Comparison of ENCODE assay signal across 13 cellular contexts in genomic region chr2:241041557-241042158, GRCh38. TPM values are rescaled to one million over a fixed set of nuclear protein-coding genes. Genes with fewer than 3 reads are reported as not detected.
DNase-seq lines count a peak whose midpoint lies in the region; ATAC-seq and TF ChIP-seq lines count a peak whose summit lies in the region.
"Had no signal": no experiment of that assay in that cellular context is flagged by ENCODE, and none has a peak within 500 bp of the region (broad histone marks: within the 10 kb centered on the region; RNA-seq: fewer than 3 reads in every experiment).

No MANE protein-coding gene starts in this region.

- H4K20me1 ChIP-seq in osteoblast (ENCODE audit: insufficient read depth, low read length), result peaks cover 11% of the 10 kb centered on the region

- no peak overlapping the region for H3K4me2 ChIP-seq in osteoblast (ENCODE audit: insufficient read depth, low read length)

- no peaks in the 10 kb centered on the region for H3K27me3 ChIP-seq in osteoblast (ENCODE audit: insufficient read depth, low read length)
- H3K27me3 ChIP-seq: SJSA1 had no signal

- DNase-seq in activated T-cell treated with anti-CD3 and anti-CD28 coated beads, Interleukin-2, amount 50 U/mL, for 72 hours, result no peak
- DNase-seq in activated T-cell treated with anti-CD3 and anti-CD28 coated beads, Interleukin-2, amount 50 U/mL, for 48 hours, result no peak
- DNase-seq in NCI-H69 (lab: John Stamatoyannopoulos, UW), result peak; percentile 29
- DNase-seq in stimulated activated naive B cell treated with anti-CD40 and anti-IgM and Interleukin-4, amounts not matched to agents 10 μg/mL and 1 μg/mL and 100 μg/mL, for 72 hours, result peak; percentile 68
- DNase-seq in osteoblast (ENCODE audit: insufficient read length, low spot score, missing footprints), result no peak
- no peak for DNase-seq in NK-92 (lab: John Stamatoyannopoulos, UW; ENCODE audit: unreplicated experiment)
- DNase-seq in coronary artery (ENCODE audit: low spot score), result no peak
- DNase-seq: ACHN, right cardiac atrium had no signal

- H3K36me3 ChIP-seq in osteoblast (ENCODE audit: insufficient read depth, low read length), result peaks cover 11% of the 10 kb centered on the region

- H3K9me3 ChIP-seq in osteoblast (ENCODE audit: low read depth, low read length), result no peaks in the 10 kb centered on the region

- H3K4me1 ChIP-seq in osteoblast (ENCODE audit: insufficient read depth, low read length), result no peaks in the 10 kb centered on the region

- H3K4me3 ChIP-seq in osteoblast (ENCODE audit: insufficient read depth, low read length), result no peak overlapping the region
- no peak overlapping the region for H3K4me3 ChIP-seq in coronary artery
- H3K4me3 ChIP-seq: K562, SJSA1 had no signal

- no peak overlapping the region for H2AFZ ChIP-seq in osteoblast (ENCODE audit: low read length)

- no peaks in the 10 kb centered on the region for H3K9me3 Mint-ChIP-seq in activated T-cell treated with anti-CD3 and anti-CD28 coated beads, Interleukin-2, amount 50 U/mL, for 72 hours
- H3K9me3 Mint-ChIP-seq in stimulated activated naive B cell treated with anti-CD40 and anti-IgM and Interleukin-4, amounts not matched to agents 10 μg/mL and 1 μg/mL and 100 μg/mL, for 72 hours, result peaks cover 2 to 5% of the 10 kb centered on the region in 2 donors
- H3K9me3 Mint-ChIP-seq: activated T-helper 1 cell treated with anti-CD3 and anti-CD28 coated beads, Interleukin-12 subunit alpha, Interleukin-12 subunit beta, Interleukin-2, Interleukin-4 antibody, amounts not matched to agents 30 ng/mL and 10 ng/mL and 1 ng/mL, durations not matched to agents 14 hours and 24 hours and 36 hours had no signal

- TF ChIP-seq CTCF in osteoblast (IDR thresholded peaks at IDR 0.05; ENCODE audit: extremely low read depth, low read depth, low read length) (no peak), coronary artery (IDR thresholded peaks at IDR 0.05) (no peak)

- no peaks in the 10 kb centered on the region for H3K79me2 ChIP-seq in osteoblast (ENCODE audit: insufficient read depth, low read length)

- no peaks in the 10 kb centered on the region for H3K27me3 Mint-ChIP-seq in activated T-cell treated with anti-CD3 and anti-CD28 coated beads, Interleukin-2, amount 50 U/mL, for 72 hours (ENCODE audit: low read depth)
- H3K27me3 Mint-ChIP-seq in stimulated activated naive B cell treated with anti-CD40 and anti-IgM and Interleukin-4, amounts not matched to agents 10 μg/mL and 1 μg/mL and 100 μg/mL, for 72 hours, result no peaks in the 10 kb centered on the region

- peak overlapping the region; percentile 48 for H3K27ac Mint-ChIP-seq in activated T-cell treated with anti-CD3 and anti-CD28 coated beads, Interleukin-2, amount 50 U/mL, for 72 hours
- peak overlapping the region; percentile 95 for H3K27ac Mint-ChIP-seq in stimulated activated naive B cell treated with anti-CD40 and anti-IgM and Interleukin-4, amounts not matched to agents 10 μg/mL and 1 μg/mL and 100 μg/mL, for 72 hours
- H3K27ac Mint-ChIP-seq: activated T-helper 1 cell treated with anti-CD3 and anti-CD28 coated beads, Interleukin-12 subunit alpha, Interleukin-12 subunit beta, Interleukin-2, Interleukin-4 antibody, amounts not matched to agents 30 ng/mL and 10 ng/mL and 1 ng/mL, durations not matched to agents 14 hours and 24 hours and 36 hours had no signal

- no peaks in the 10 kb centered on the region for H3K4me1 Mint-ChIP-seq in activated T-cell treated with anti-CD3 and anti-CD28 coated beads, Interleukin-2, amount 50 U/mL, for 72 hours (ENCODE audit: low read depth)
- peaks cover 40 to 66% of the 10 kb centered on the region in 2 donors for H3K4me1 Mint-ChIP-seq in stimulated activated naive B cell treated with anti-CD40 and anti-IgM and Interleukin-4, amounts not matched to agents 10 μg/mL and 1 μg/mL and 100 μg/mL, for 72 hours

- peaks cover 0 to 3% of the 10 kb centered on the region in 2 donors for H3K36me3 Mint-ChIP-seq in activated T-cell treated with anti-CD3 and anti-CD28 coated beads, Interleukin-2, amount 50 U/mL, for 72 hours (ENCODE audit: insufficient read depth in 2 of 2)
- peaks cover 4 to 16% of the 10 kb centered on the region in 2 donors for H3K36me3 Mint-ChIP-seq in stimulated activated naive B cell treated with anti-CD40 and anti-IgM and Interleukin-4, amounts not matched to agents 10 μg/mL and 1 μg/mL and 100 μg/mL, for 72 hours

- H3K4me3 Mint-ChIP-seq in activated T-cell treated with anti-CD3 and anti-CD28 coated beads, Interleukin-2, amount 50 U/mL, for 72 hours, result no peak overlapping the region
- peak overlapping the region; percentile 57 to 63 for H3K4me3 Mint-ChIP-seq in stimulated activated naive B cell treated with anti-CD40 and anti-IgM and Interleukin-4, amounts not matched to agents 10 μg/mL and 1 μg/mL and 100 μg/mL, for 72 hours
- H3K4me3 Mint-ChIP-seq: activated T-helper 1 cell treated with anti-CD3 and anti-CD28 coated beads, Interleukin-12 subunit alpha, Interleukin-12 subunit beta, Interleukin-2, Interleukin-4 antibody, amounts not matched to agents 30 ng/mL and 10 ng/mL and 1 ng/mL, durations not matched to agents 14 hours and 24 hours and 36 hours had no signal

- ATAC-seq in activated T-cell treated with anti-CD3 and anti-CD28 coated beads, Interleukin-2, amount 50 U/mL, for 72 hours (replicated peaks in 1 of 2), result peak; percentile 37 to 69
- ATAC-seq in HG02852 (IDR thresholded peaks at IDR 0.05; ENCODE audit: unreplicated experiment), result peak; percentile 74
- peak; percentile 90 to 94 for ATAC-seq in stimulated activated naive B cell treated with anti-CD40 and anti-IgM and Interleukin-4, amounts not matched to agents 10 μg/mL and 1 μg/mL and 100 μg/mL, for 72 hours (replicated peaks)
- ATAC-seq: K562, right cardiac atrium had no signal

- H3K27ac ChIP-seq in osteoblast (ENCODE audit: low read depth, low read length) (no peak overlapping the region), coronary artery (no peak overlapping the region)
- H3K27ac ChIP-seq: SJSA1 had no signal

RNA-seq across cellular contexts. Expression of gene SNED1, which starts 43.2 kb away (rescaled TPM):
- 1 to 10 TPM in 1 of 2 donors, under 1 TPM in 1; 0.36 to 4.1 TPM for total RNA-seq in activated T-cell treated with anti-CD3 and anti-CD28 coated beads, Interleukin-2, amount 50 U/mL, for 72 hours
- total RNA-seq in osteoblast, result 94.8 and 127 TPM in 2 replicates

Comparison
In these comparisons a context has a peak if more than half of its experiments do, and no peak if none do; other contexts are left out.
1. DNase-seq: peak in NCI-H69 (single experiment) and stimulated activated naive B cell treated with anti-CD40 and anti-IgM and Interleukin-4, amounts not matched to agents 10 μg/mL and 1 μg/mL and 100 μg/mL, for 72 hours (single experiment); none in activated T-cell treated with anti-CD3 and anti-CD28 coated beads, Interleukin-2, amount 50 U/mL, for 72 hours (0 of 2), activated T-cell treated with anti-CD3 and anti-CD28 coated beads, Interleukin-2, amount 50 U/mL, for 48 hours (0 of 2), osteoblast (single experiment), NK-92 (single experiment) and coronary artery (single experiment).
2. H3K4me3 Mint-ChIP-seq: peak in stimulated activated naive B cell treated with anti-CD40 and anti-IgM and Interleukin-4, amounts not matched to agents 10 μg/mL and 1 μg/mL and 100 μg/mL, for 72 hours (2 of 2); none in activated T-cell treated with anti-CD3 and anti-CD28 coated beads, Interleukin-2, amount 50 U/mL, for 72 hours (0 of 2).
3. RNA of gene SNED1, which starts 43.2 kb away (total RNA-seq): 94.8 to 127 TPM in osteoblast; 0.36 to 4.1 TPM in activated T-cell treated with anti-CD3 and anti-CD28 coated beads, Interleukin-2, amount 50 U/mL, for 72 hours; every median in the first group is over 10 times any median in the second.
4. Peak in every context shown above with its lines, with median percentiles within 50 percentile points of each other: ATAC-seq.